In the genomic region with DNA sequence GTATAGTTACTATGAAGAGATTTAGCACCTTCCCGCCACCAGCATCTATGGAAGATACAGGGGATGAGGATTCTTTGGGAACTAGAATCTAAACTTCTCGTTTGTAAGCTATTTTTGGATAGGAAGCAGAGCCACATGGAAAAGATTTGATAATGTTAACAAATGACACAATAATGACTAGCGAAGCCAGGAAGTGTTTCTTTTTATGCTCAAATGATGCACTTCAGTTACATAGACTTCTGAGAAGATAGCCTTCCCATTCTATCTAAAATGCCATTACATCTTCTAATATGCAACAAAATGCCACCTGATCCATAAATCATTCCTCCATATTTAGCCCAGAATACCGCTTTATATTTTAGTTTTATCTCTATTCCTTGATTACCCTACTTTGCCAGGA, we compare ENCODE assay signal across 21 cellular contexts.
"Had no signal": no experiment of that assay in that cellular context is flagged by ENCODE, and none has a peak within 500 bp of the region (broad histone marks: within the 10 kb centered on the region; RNA-seq: fewer than 3 reads in every experiment).

No MANE protein-coding gene starts in this region.

- H3K4me3 ChIP-seq: ascending aorta, left lung, mucosa of descending colon, testis, upper lobe of right lung had no signal

- H3K4me1 ChIP-seq: ascending aorta, left lung, testis, upper lobe of right lung had no signal

- H3K9me3 ChIP-seq: ascending aorta, left lung, mucosa of descending colon, testis, upper lobe of right lung had no signal

- H3K27me3 ChIP-seq: ascending aorta, left lung, testis, upper lobe of right lung had no signal

- DNase-seq: activated CD4-positive, alpha-beta T cell treated with anti-CD3 and anti-CD28 coated beads, Interleukin-2, amount 50 U/mL, for 1 hour; activated CD8-positive, alpha-beta memory T cell treated with anti-CD3 and anti-CD28 coated beads for 24 hours; activated naive CD8-positive, alpha-beta T cell treated with anti-CD3 and anti-CD28 coated beads for 36 hours; dermis blood vessel endothelial cell; hypothalamus; kidney; left lung; mammary epithelial cell; mucosa of descending colon; posterior cingulate gyrus; stimulated activated CD4-positive, alpha-beta T cell treated with anti-CD3 and anti-CD28 coated beads, Interleukin-4, amount 100 ng/mL, for 4 hours; stimulated activated CD8-positive, alpha-beta memory T cell treated with anti-CD3 and anti-CD28 coated beads, Interleukin-4, amount 100 ng/mL, for 48 hours; stimulated activated naive CD8-positive, alpha-beta T cell treated with anti-CD3 and anti-CD28 coated beads, Interleukin-15, Interleukin-2, amounts not matched to agents 100 U/mL and 50 U/mL, for 24 hours; T-cell; T-helper 9 cell; testis; upper lobe of right lung had no signal

- H3K27ac ChIP-seq: ascending aorta, epithelial cell of prostate, left lung, testis, upper lobe of right lung had no signal

- H3K36me3 ChIP-seq: ascending aorta, left lung, upper lobe of right lung had no signal

- ATAC-seq: activated CD4-positive, CD25-positive, alpha-beta regulatory T cell treated with anti-CD3 and anti-CD28 coated beads, Interleukin-2, amount 50 U/mL, for 24 hours; left lung; mucosa of descending colon; natural killer cell treated with Interleukin-12 subunit alpha and Interleukin-12 subunit beta and Interleukin-15 and Interleukin-18, amount 100 ng/mL, for 72 hours; stimulated activated naive CD8-positive, alpha-beta T cell treated with anti-CD3 and anti-CD28 coated beads, Interleukin-15, Interleukin-2, amounts not matched to agents 100 U/mL and 50 U/mL, for 24 hours; T-cell; upper lobe of right lung had no signal
